26 cellular contexts compared by ENCODE assay signal in the genomic region with DNA sequence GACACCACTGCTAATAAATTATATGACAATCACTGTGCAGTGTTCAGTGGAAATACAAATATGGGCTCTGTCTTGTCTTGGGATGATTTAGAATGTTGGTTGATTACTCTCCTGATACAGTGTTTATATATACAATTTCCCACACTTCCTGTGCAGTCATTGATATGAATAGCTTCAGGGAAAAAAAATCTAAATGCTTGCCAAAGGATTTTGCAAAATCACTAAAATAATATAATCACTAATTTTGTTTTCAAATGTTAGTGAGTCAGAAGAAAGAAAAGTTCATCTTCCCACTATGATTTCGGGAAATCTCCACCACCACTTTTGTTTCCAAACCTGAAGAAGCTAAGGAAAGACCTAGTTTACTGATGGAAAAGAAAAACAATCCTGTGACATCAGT. TPM values are rescaled to one million over a fixed set of nuclear protein-coding genes. Genes with fewer than 3 reads are reported as not detected.
"Had no signal": no experiment of that assay in that cellular context is flagged by ENCODE, and none has a peak within 500 bp of the region (broad histone marks: within the 10 kb centered on the region; RNA-seq: fewer than 3 reads in every experiment).

No MANE protein-coding gene starts in this region.

- DNase-seq: activated CD4-positive, alpha-beta T cell treated with anti-CD3 and anti-CD28 coated beads for 36 hours; activated CD4-positive, CD25-positive, alpha-beta regulatory T cell; activated CD8-positive, alpha-beta memory T cell treated with anti-CD3 and anti-CD28 coated beads, Interleukin-2, amount 10 ng/mL, durations not matched to agents 7 days and 5 days; activated CD8-positive, alpha-beta T cell treated with anti-CD3 and anti-CD28 coated beads, Interleukin-2, amount 10 ng/mL, durations not matched to agents 7 days and 5 days; activated naive CD4-positive, alpha-beta T cell; activated T-cell treated with anti-CD3 and anti-CD28 coated beads, Interleukin-2, amount 50 U/mL, for 72 hours; effector memory CD8-positive, alpha-beta T cell; erythroblast; foreskin keratinocyte; heart right ventricle; lower lobe of right lung; mesenchymal stem cell; natural killer cell; occipital lobe; right cardiac atrium; stimulated activated CD4-positive, alpha-beta T cell treated with anti-CD3 and anti-CD28 coated beads, Interleukin-15, amount 100 ng/mL, for 24 hours; stimulated activated CD4-positive, alpha-beta T cell treated with anti-CD3 and anti-CD28 coated beads, Interleukin-2, amount 100 ng/mL, for 24 hours; stimulated activated naive B cell treated with anti-CD40 and anti-IgM and Interleukin-4, amounts not matched to agents 10 μg/mL and 1 μg/mL and 100 μg/mL, for 72 hours; tibial artery; upper lobe of right lung had no signal

- ATAC-seq: activated CD4-positive, alpha-beta T cell treated with anti-CD3 and anti-CD28 coated beads for 36 hours; activated CD8-positive, alpha-beta memory T cell treated with anti-CD3 and anti-CD28 coated beads, Interleukin-2, amount 10 ng/mL, durations not matched to agents 7 days and 5 days; activated CD8-positive, alpha-beta T cell treated with anti-CD3 and anti-CD28 coated beads, Interleukin-2, amount 10 ng/mL, durations not matched to agents 7 days and 5 days; activated naive CD4-positive, alpha-beta T cell treated with anti-CD3 and anti-CD28 coated beads, Interleukin-2, amount 50 U/mL, for 72 hours; activated T-cell treated with anti-CD3 and anti-CD28 coated beads, Interleukin-2, amount 50 U/mL, for 72 hours; effector memory CD8-positive, alpha-beta T cell; foreskin keratinocyte; heart right ventricle; lower lobe of right lung; natural killer cell; right cardiac atrium; stimulated activated naive B cell treated with anti-CD40 and anti-IgM and Interleukin-4, amounts not matched to agents 10 μg/mL and 1 μg/mL and 100 μg/mL, for 72 hours; upper lobe of right lung had no signal

- H3K4me1 Mint-ChIP-seq: activated CD4-positive, alpha-beta T cell treated with anti-CD3 and anti-CD28 coated beads for 36 hours; activated CD8-positive, alpha-beta memory T cell treated with anti-CD3 and anti-CD28 coated beads, Interleukin-2, amount 10 ng/mL, durations not matched to agents 7 days and 5 days; natural killer cell; neural progenitor cell; stimulated activated naive B cell treated with anti-CD40 and anti-IgM and Interleukin-4, amounts not matched to agents 10 μg/mL and 1 μg/mL and 100 μg/mL, for 72 hours had no signal

- H3K4me3 Mint-ChIP-seq: activated CD4-positive, alpha-beta T cell treated with anti-CD3 and anti-CD28 coated beads for 36 hours; activated CD8-positive, alpha-beta memory T cell treated with anti-CD3 and anti-CD28 coated beads, Interleukin-2, amount 10 ng/mL, durations not matched to agents 7 days and 5 days; activated CD8-positive, alpha-beta T cell treated with anti-CD3 and anti-CD28 coated beads, Interleukin-2, amount 10 ng/mL, durations not matched to agents 7 days and 5 days; activated T-cell treated with anti-CD3 and anti-CD28 coated beads, Interleukin-2, amount 50 U/mL, for 72 hours; effector memory CD8-positive, alpha-beta T cell; natural killer cell; neural progenitor cell; stimulated activated naive B cell treated with anti-CD40 and anti-IgM and Interleukin-4, amounts not matched to agents 10 μg/mL and 1 μg/mL and 100 μg/mL, for 72 hours; T-helper 2 cell treated with Interferon-gamma antibody and Interleukin-4, amounts not matched to agents 5 μg/mL and 100 μg/mL, for 36 hours had no signal

- H3K27me3 Mint-ChIP-seq: activated CD8-positive, alpha-beta memory T cell treated with anti-CD3 and anti-CD28 coated beads, Interleukin-2, amount 10 ng/mL, durations not matched to agents 7 days and 5 days; stimulated activated naive B cell treated with anti-CD40 and anti-IgM and Interleukin-4, amounts not matched to agents 10 μg/mL and 1 μg/mL and 100 μg/mL, for 72 hours had no signal

- H3K4me3 ChIP-seq: coronary artery, heart right ventricle, lower lobe of right lung, neural progenitor cell, stomach, suprapubic skin, tibial artery, upper lobe of right lung had no signal

- H3K36me3 Mint-ChIP-seq: activated CD8-positive, alpha-beta memory T cell treated with anti-CD3 and anti-CD28 coated beads, Interleukin-2, amount 10 ng/mL, durations not matched to agents 7 days and 5 days; activated naive CD4-positive, alpha-beta T cell treated with anti-CD3 and anti-CD28 coated beads, Interleukin-2, amount 50 U/mL, for 72 hours; natural killer cell; neural progenitor cell; stimulated activated naive B cell treated with anti-CD40 and anti-IgM and Interleukin-4, amounts not matched to agents 10 μg/mL and 1 μg/mL and 100 μg/mL, for 72 hours had no signal

- H3K9me3 Mint-ChIP-seq: activated naive CD4-positive, alpha-beta T cell treated with anti-CD3 and anti-CD28 coated beads, Interleukin-2, amount 50 U/mL, for 72 hours; activated T-cell treated with anti-CD3 and anti-CD28 coated beads, Interleukin-2, amount 50 U/mL, for 72 hours; natural killer cell; neural progenitor cell; T-helper 2 cell treated with Interferon-gamma antibody and Interleukin-4, amounts not matched to agents 5 μg/mL and 100 μg/mL, for 36 hours had no signal

- H3K27ac Mint-ChIP-seq: activated CD4-positive, alpha-beta T cell treated with anti-CD3 and anti-CD28 coated beads for 36 hours; activated CD8-positive, alpha-beta memory T cell treated with anti-CD3 and anti-CD28 coated beads, Interleukin-2, amount 10 ng/mL, durations not matched to agents 7 days and 5 days; activated CD8-positive, alpha-beta T cell treated with anti-CD3 and anti-CD28 coated beads, Interleukin-2, amount 10 ng/mL, durations not matched to agents 7 days and 5 days; activated naive CD4-positive, alpha-beta T cell treated with anti-CD3 and anti-CD28 coated beads, Interleukin-2, amount 50 U/mL, for 72 hours; activated T-cell treated with anti-CD3 and anti-CD28 coated beads, Interleukin-2, amount 50 U/mL, for 72 hours; effector memory CD8-positive, alpha-beta T cell; natural killer cell; neural progenitor cell; stimulated activated naive B cell treated with anti-CD40 and anti-IgM and Interleukin-4, amounts not matched to agents 10 μg/mL and 1 μg/mL and 100 μg/mL, for 72 hours; T-helper 2 cell treated with Interferon-gamma antibody and Interleukin-4, amounts not matched to agents 5 μg/mL and 100 μg/mL, for 36 hours had no signal

RNA-seq across cellular contexts. Expression of a gene that starts 32.2 kb away (rescaled TPM):
- total RNA-seq: activated CD8-positive, alpha-beta memory T cell treated with anti-CD3 and anti-CD28 coated beads, Interleukin-2, amount 10 ng/mL, durations not matched to agents 7 days and 5 days; activated CD8-positive, alpha-beta T cell treated with anti-CD3 and anti-CD28 coated beads, Interleukin-2, amount 10 ng/mL, durations not matched to agents 7 days and 5 days; foreskin keratinocyte; natural killer cell had no signal
